In genomic region chr19:6218497-6219146, GRCh38 we compare ENCODE assay signal across 1 cellular context.
TF ChIP-seq lines count a peak whose summit lies in the region.

No MANE protein-coding gene starts in this region.

TF ChIP-seq in GM23338, 12 proteins besides CTCF, POLR2A, EP300 and RAD21 (continued from another document):
- TF ChIP-seq JUNB (IDR thresholded peaks at IDR 0.05; ENCODE audit: unreplicated experiment) (no peak), NANOG (IDR thresholded peaks at IDR 0.05; ENCODE audit: borderline replicate concordance) (no peak), STAT1 (IDR thresholded peaks at IDR 0.05; ENCODE audit: unreplicated experiment) (no peak), ZNF331 (CRISPR knock-in tag; IDR thresholded peaks at IDR 0.05; ENCODE audit: low read depth) (no peak)
TF ChIP-seq in GM23338: peak in this region for 0.
